Comparison of ENCODE assay signal across 20 cellular contexts in genomic region chr3:139307072-139307491, GRCh38.
"Had no signal": no experiment of that assay in that cellular context is flagged by ENCODE, and none has a peak within 500 bp of the region (broad histone marks: within the 10 kb centered on the region; RNA-seq: fewer than 3 reads in every experiment).

No MANE protein-coding gene starts in this region.

- H3K36me3 Mint-ChIP-seq: immature natural killer cell; naive thymus-derived CD4-positive, alpha-beta T cell; stimulated activated naive B cell treated with anti-CD40 and anti-IgM and Interleukin-4, amounts not matched to agents 10 μg/mL and 1 μg/mL and 100 μg/mL, for 72 hours had no signal

- H3K27ac ChIP-seq: colonic mucosa, esophagus squamous epithelium, foreskin keratinocyte, left lung, lower lobe of right lung, stomach, thoracic aorta, transverse colon had no signal

- H3K27ac Mint-ChIP-seq: immature natural killer cell; naive thymus-derived CD4-positive, alpha-beta T cell; nephron progenitor cell; stimulated activated naive B cell treated with anti-CD40 and anti-IgM and Interleukin-4, amounts not matched to agents 10 μg/mL and 1 μg/mL and 100 μg/mL, for 72 hours had no signal

- H3K4me3 Mint-ChIP-seq: immature natural killer cell; naive thymus-derived CD4-positive, alpha-beta T cell; nephron progenitor cell; stimulated activated naive B cell treated with anti-CD40 and anti-IgM and Interleukin-4, amounts not matched to agents 10 μg/mL and 1 μg/mL and 100 μg/mL, for 72 hours had no signal

- ATAC-seq: foreskin keratinocyte; left lung; lower lobe of right lung; naive thymus-derived CD4-positive, alpha-beta T cell; sciatic nerve; stimulated activated naive B cell treated with anti-CD40 and anti-IgM and Interleukin-4, amounts not matched to agents 10 μg/mL and 1 μg/mL and 100 μg/mL, for 72 hours had no signal

- H3K4me1 ChIP-seq: colonic mucosa, esophagus squamous epithelium, foreskin keratinocyte, left lung, lower lobe of right lung, stomach, transverse colon had no signal

- H3K27me3 ChIP-seq: colonic mucosa, esophagus squamous epithelium, foreskin keratinocyte, left lung, stomach, transverse colon had no signal

- FAIRE-seq: keratinocyte had no signal

- H3K4me3 ChIP-seq: colonic mucosa, esophagus squamous epithelium, left lung, lower lobe of right lung, skin epidermis, stomach, thoracic aorta, transverse colon had no signal

- H3K36me3 ChIP-seq: colonic mucosa, esophagus squamous epithelium, left lung, lower lobe of right lung, stomach, thoracic aorta, transverse colon had no signal

- H3K9me3 ChIP-seq: colonic mucosa, esophagus squamous epithelium, left lung, lower lobe of right lung, stomach, thoracic aorta, transverse colon had no signal

- H3K9me3 Mint-ChIP-seq: immature natural killer cell; naive thymus-derived CD4-positive, alpha-beta T cell; nephron progenitor cell; stimulated activated naive B cell treated with anti-CD40 and anti-IgM and Interleukin-4, amounts not matched to agents 10 μg/mL and 1 μg/mL and 100 μg/mL, for 72 hours had no signal

- DNase-seq: colonic mucosa; dermis blood vessel endothelial cell; esophagus squamous epithelium; foreskin keratinocyte; immature natural killer cell; left lung; lower lobe of right lung; mesendoderm; naive thymus-derived CD4-positive, alpha-beta T cell; nephron progenitor cell; stimulated activated CD4-positive, alpha-beta T cell treated with anti-CD3 and anti-CD28 coated beads, Interleukin-2, amount 100 ng/mL, for 24 hours; stimulated activated CD4-positive, alpha-beta T cell treated with anti-CD3 and anti-CD28 coated beads, Interleukin-4, amount 100 ng/mL, for 4 hours; stimulated activated naive B cell treated with anti-CD40 and anti-IgM and Interleukin-4, amounts not matched to agents 10 μg/mL and 1 μg/mL and 100 μg/mL, for 72 hours; stomach; substantia nigra; transverse colon had no signal
